Comparison of ENCODE assay signal across 33 cellular contexts in the genomic region with DNA sequence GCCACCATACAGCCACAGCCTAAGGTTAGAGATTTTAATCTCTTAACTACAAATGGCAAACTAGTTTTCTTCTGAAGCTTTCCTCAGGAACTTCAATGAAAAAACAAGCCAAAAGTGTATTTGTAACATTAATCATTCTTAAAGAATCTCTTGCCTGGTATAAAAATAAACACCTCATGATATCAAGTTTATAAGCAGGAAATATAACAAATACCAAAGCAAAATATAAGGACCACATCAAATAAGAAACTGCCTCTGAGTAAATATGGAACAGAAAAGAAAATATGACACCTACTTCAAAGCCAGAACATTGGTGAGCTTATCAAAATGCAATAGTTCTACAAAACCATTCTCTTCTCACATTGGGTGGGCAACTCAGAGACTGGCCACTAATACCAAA.
"Had no signal": no experiment of that assay in that cellular context is flagged by ENCODE, and none has a peak within 500 bp of the region (broad histone marks: within the 10 kb centered on the region; RNA-seq: fewer than 3 reads in every experiment).

No MANE protein-coding gene starts in this region.

- H3K36me3 ChIP-seq: heart left ventricle, left ventricle myocardium inferior, right lobe of liver, thoracic aorta, vagina, WERI-Rb-1 had no signal

- H3K27me3 ChIP-seq: foreskin keratinocyte, heart left ventricle, right lobe of liver, vagina had no signal

- DNase-seq: activated CD4-positive, alpha-beta memory T cell treated with anti-CD3 and anti-CD28 coated beads for 36 hours; activated CD4-positive, alpha-beta T cell treated with anti-CD3 and anti-CD28 coated beads, Interleukin-2, amount 10 ng/mL, durations not matched to agents 24 days and 14 days; activated CD4-positive, CD25-positive, alpha-beta regulatory T cell treated with anti-CD3 and anti-CD28 coated beads, Interleukin-2, amount 50 U/mL, for 72 hours; activated CD8-positive, alpha-beta memory T cell treated with anti-CD3 and anti-CD28 coated beads, Interleukin-2, amount 50 U/mL, for 48 hours; activated gamma-delta T cell; activated naive CD4-positive, alpha-beta T cell treated with anti-CD3 and anti-CD28 coated beads, Interleukin-2, amount 10 ng/mL, durations not matched to agents 7 days and 5 days; activated naive CD8-positive, alpha-beta T cell treated with anti-CD3 and anti-CD28 coated beads, Interleukin-2, amount 10 ng/mL, durations not matched to agents 7 days and 5 days; activated T-cell treated with anti-CD3 and anti-CD28 coated beads, Interleukin-2, amount 50 U/mL, for 24 hours; amniotic stem cell; effector memory CD8-positive, alpha-beta T cell; foreskin keratinocyte; heart left ventricle; left ventricle myocardium inferior; mesendoderm; mucosa of descending colon; right lobe of liver; stimulated activated CD4-positive, alpha-beta T cell treated with anti-CD3 and anti-CD28 coated beads, Interleukin-12 subunit alpha, Interleukin-12 subunit beta, amount 100 ng/mL, for 4 hours; stimulated activated CD4-positive, alpha-beta T cell treated with anti-CD3 and anti-CD28 coated beads, Interleukin-4, amount 100 ng/mL, for 1 hour; T-helper 9 cell; WERI-Rb-1 had no signal

- H3K27ac Mint-ChIP-seq: activated CD4-positive, alpha-beta memory T cell treated with anti-CD3 and anti-CD28 coated beads for 36 hours; activated CD4-positive, alpha-beta T cell treated with anti-CD3 and anti-CD28 coated beads, Interleukin-2, amount 10 ng/mL, durations not matched to agents 24 days and 14 days; activated naive CD4-positive, alpha-beta T cell treated with anti-CD3 and anti-CD28 coated beads, Interleukin-2, amount 10 ng/mL, durations not matched to agents 7 days and 5 days; activated naive CD8-positive, alpha-beta T cell treated with anti-CD3 and anti-CD28 coated beads, Interleukin-2, amount 10 ng/mL, durations not matched to agents 7 days and 5 days; activated T-cell treated with anti-CD3 and anti-CD28 coated beads, Interleukin-2, amount 50 U/mL, for 24 hours; effector memory CD8-positive, alpha-beta T cell; natural killer cell treated with Interleukin-12 subunit alpha and Interleukin-12 subunit beta and Interleukin-15 and Interleukin-18, amount 100 ng/mL, for 72 hours; stimulated activated effector memory CD8-positive, alpha-beta T cell treated with anti-CD3 and anti-CD28 coated beads, Interleukin-12 subunit alpha, Interleukin-12 subunit beta, amount 100 ng/mL, for 72 hours; stimulated activated naive CD8-positive, alpha-beta T cell treated with anti-CD3 and anti-CD28 coated beads, Interleukin-15, Interleukin-2, amounts not matched to agents 100 ng/mL and 50 ng/mL, for 24 hours; T-helper 1 cell treated with Interleukin-12 subunit alpha and Interleukin-12 subunit beta and Interleukin-4 antibody, amounts not matched to agents 30 μg/mL and 1 μg/mL, for 36 hours; type B pancreatic cell had no signal

- H3K27me3 Mint-ChIP-seq: activated CD4-positive, alpha-beta memory T cell treated with anti-CD3 and anti-CD28 coated beads for 36 hours; activated CD4-positive, alpha-beta T cell treated with anti-CD3 and anti-CD28 coated beads, Interleukin-2, amount 10 ng/mL, durations not matched to agents 24 days and 14 days; activated naive CD4-positive, alpha-beta T cell treated with anti-CD3 and anti-CD28 coated beads, Interleukin-2, amount 10 ng/mL, durations not matched to agents 7 days and 5 days; activated naive CD8-positive, alpha-beta T cell treated with anti-CD3 and anti-CD28 coated beads, Interleukin-2, amount 10 ng/mL, durations not matched to agents 7 days and 5 days; effector memory CD8-positive, alpha-beta T cell; stimulated activated naive CD8-positive, alpha-beta T cell treated with anti-CD3 and anti-CD28 coated beads, Interleukin-15, Interleukin-2, amounts not matched to agents 100 ng/mL and 50 ng/mL, for 24 hours; type B pancreatic cell had no signal

- H3K27ac ChIP-seq: coronary artery, foreskin keratinocyte, heart left ventricle, left ventricle myocardium inferior, right lobe of liver, skin epidermis, vagina, WERI-Rb-1 had no signal

- H3K4me3 ChIP-seq: coronary artery, heart left ventricle, left ventricle myocardium inferior, lung, mucosa of descending colon, right lobe of liver, skin epidermis, thoracic aorta, vagina had no signal

- H3K36me3 Mint-ChIP-seq: activated CD4-positive, alpha-beta memory T cell treated with anti-CD3 and anti-CD28 coated beads for 36 hours; activated naive CD4-positive, alpha-beta T cell treated with anti-CD3 and anti-CD28 coated beads, Interleukin-2, amount 10 ng/mL, durations not matched to agents 7 days and 5 days; activated naive CD8-positive, alpha-beta T cell treated with anti-CD3 and anti-CD28 coated beads, Interleukin-2, amount 10 ng/mL, durations not matched to agents 7 days and 5 days; natural killer cell treated with Interleukin-12 subunit alpha and Interleukin-12 subunit beta and Interleukin-15 and Interleukin-18, amount 100 ng/mL, for 72 hours; stimulated activated effector memory CD8-positive, alpha-beta T cell treated with anti-CD3 and anti-CD28 coated beads, Interleukin-12 subunit alpha, Interleukin-12 subunit beta, amount 100 ng/mL, for 72 hours had no signal

- H3K9me3 ChIP-seq: heart left ventricle, left ventricle myocardium inferior, mucosa of descending colon, right lobe of liver, thoracic aorta, vagina had no signal

- H3K4me3 Mint-ChIP-seq: activated CD4-positive, alpha-beta memory T cell treated with anti-CD3 and anti-CD28 coated beads for 36 hours; activated CD4-positive, alpha-beta T cell treated with anti-CD3 and anti-CD28 coated beads, Interleukin-2, amount 10 ng/mL, durations not matched to agents 24 days and 14 days; activated naive CD4-positive, alpha-beta T cell treated with anti-CD3 and anti-CD28 coated beads, Interleukin-2, amount 10 ng/mL, durations not matched to agents 7 days and 5 days; activated naive CD8-positive, alpha-beta T cell treated with anti-CD3 and anti-CD28 coated beads, Interleukin-2, amount 10 ng/mL, durations not matched to agents 7 days and 5 days; activated T-cell treated with anti-CD3 and anti-CD28 coated beads, Interleukin-2, amount 50 U/mL, for 24 hours; effector memory CD8-positive, alpha-beta T cell; natural killer cell treated with Interleukin-12 subunit alpha and Interleukin-12 subunit beta and Interleukin-15 and Interleukin-18, amount 100 ng/mL, for 72 hours; stimulated activated effector memory CD8-positive, alpha-beta T cell treated with anti-CD3 and anti-CD28 coated beads, Interleukin-12 subunit alpha, Interleukin-12 subunit beta, amount 100 ng/mL, for 72 hours; stimulated activated naive CD8-positive, alpha-beta T cell treated with anti-CD3 and anti-CD28 coated beads, Interleukin-15, Interleukin-2, amounts not matched to agents 100 ng/mL and 50 ng/mL, for 24 hours; T-helper 1 cell treated with Interleukin-12 subunit alpha and Interleukin-12 subunit beta and Interleukin-4 antibody, amounts not matched to agents 30 μg/mL and 1 μg/mL, for 36 hours; type B pancreatic cell had no signal

- FAIRE-seq: endothelial cell of umbilical vein, islet of Langerhans, TTC549 had no signal

- H3K4me1 Mint-ChIP-seq: activated naive CD8-positive, alpha-beta T cell treated with anti-CD3 and anti-CD28 coated beads, Interleukin-2, amount 10 ng/mL, durations not matched to agents 7 days and 5 days; stimulated activated effector memory CD8-positive, alpha-beta T cell treated with anti-CD3 and anti-CD28 coated beads, Interleukin-12 subunit alpha, Interleukin-12 subunit beta, amount 100 ng/mL, for 72 hours had no signal

- H3K4me1 ChIP-seq: foreskin keratinocyte, heart left ventricle, left ventricle myocardium inferior, right lobe of liver, vagina had no signal

- H3K9me3 Mint-ChIP-seq: activated CD4-positive, alpha-beta memory T cell treated with anti-CD3 and anti-CD28 coated beads for 36 hours; activated CD4-positive, alpha-beta T cell treated with anti-CD3 and anti-CD28 coated beads, Interleukin-2, amount 10 ng/mL, durations not matched to agents 24 days and 14 days; activated naive CD4-positive, alpha-beta T cell treated with anti-CD3 and anti-CD28 coated beads, Interleukin-2, amount 10 ng/mL, durations not matched to agents 7 days and 5 days; activated naive CD8-positive, alpha-beta T cell treated with anti-CD3 and anti-CD28 coated beads, Interleukin-2, amount 10 ng/mL, durations not matched to agents 7 days and 5 days; activated T-cell treated with anti-CD3 and anti-CD28 coated beads, Interleukin-2, amount 50 U/mL, for 24 hours; effector memory CD8-positive, alpha-beta T cell; natural killer cell treated with Interleukin-12 subunit alpha and Interleukin-12 subunit beta and Interleukin-15 and Interleukin-18, amount 100 ng/mL, for 72 hours; stimulated activated effector memory CD8-positive, alpha-beta T cell treated with anti-CD3 and anti-CD28 coated beads, Interleukin-12 subunit alpha, Interleukin-12 subunit beta, amount 100 ng/mL, for 72 hours; stimulated activated naive CD8-positive, alpha-beta T cell treated with anti-CD3 and anti-CD28 coated beads, Interleukin-15, Interleukin-2, amounts not matched to agents 100 ng/mL and 50 ng/mL, for 24 hours; T-helper 1 cell treated with Interleukin-12 subunit alpha and Interleukin-12 subunit beta and Interleukin-4 antibody, amounts not matched to agents 30 μg/mL and 1 μg/mL, for 36 hours; type B pancreatic cell had no signal

- ATAC-seq: effector memory CD8-positive, alpha-beta T cell; foreskin keratinocyte; heart left ventricle; mucosa of descending colon; natural killer cell treated with Interleukin-12 subunit alpha and Interleukin-12 subunit beta and Interleukin-15 and Interleukin-18, amount 100 ng/mL, for 72 hours; right lobe of liver; stimulated activated effector memory CD8-positive, alpha-beta T cell treated with anti-CD3 and anti-CD28 coated beads, Interleukin-12 subunit alpha, Interleukin-12 subunit beta, amount 100 ng/mL, for 72 hours had no signal
